ENCODE assay signal across 8 cellular contexts in genomic region chr19:41397086-41398041, GRCh38. TPM values are rescaled to one million over a fixed set of nuclear protein-coding genes. Genes with fewer than 3 reads are reported as not detected.
DNase-seq lines count a peak whose midpoint lies in the region; ATAC-seq lines count a peak whose summit lies in the region.

Gene BCKDHA, plus strand, starts transcription at chr19:41397818. Its CDS starts 10 bp downstream, at chr19:41397828.
Gene EXOSC5, minus strand, starts transcription at chr19:41397359. Its CDS starts 31 bp downstream, at chr19:41397328.

- H3K36me3 Mint-ChIP-seq in IgD-negative memory B cell, result peaks cover 2% of the 10 kb centered on the region

- DNase-seq in DMS 273 treated with DMSO at 0.1 percent for 48 hours (lab: John Stamatoyannopoulos, UW) (peak; percentile 98), OCI-M2 (lab: John Stamatoyannopoulos, UW; ENCODE audit: unreplicated experiment) (peak; percentile 97), activated T-cell treated with anti-CD3 and anti-CD28 coated beads for 4 hours (peak; percentile 97), epidermal melanocyte (ENCODE audit: insufficient read length, low spot score) (peak; percentile 95), middle frontal gyrus (ENCODE audit: extremely low spot score, low spot score) (peak; percentile 100)
- DNase-seq in stimulated activated CD8-positive, alpha-beta memory T cell treated with anti-CD3 and anti-CD28 coated beads, Interleukin-2, amount 100 ng/mL, for 48 hours (ENCODE audit: low read depth in 2 of 2), result peak; percentile 99

- H3K4me3 Mint-ChIP-seq in IgD-negative memory B cell, result peak within 1 kb of the TSS; percentile 93 to 99 (median 98)

- H3K4me1 Mint-ChIP-seq in IgD-negative memory B cell, result peaks cover 24 to 30% (median 29%) of the 10 kb centered on the region in 3 donors

- no peaks in the 10 kb centered on the region for H3K27me3 Mint-ChIP-seq in IgD-negative memory B cell

- peak; percentile 88 for ATAC-seq in GM21529 (IDR thresholded peaks at IDR 0.05; ENCODE audit: unreplicated experiment)

- peak within 1 kb of the TSS; percentile 98 to 100 (median 100) for H3K27ac Mint-ChIP-seq in IgD-negative memory B cell

- no peaks in the 10 kb centered on the region for H3K9me3 Mint-ChIP-seq in IgD-negative memory B cell

RNA-seq across cellular contexts. Expression of gene BCKDHA, which starts in this region (rescaled TPM):
- polyA plus RNA-seq in IgD-negative memory B cell, result 63.4 TPM

RNA-seq across cellular contexts. Expression of gene EXOSC5, which starts in this region (rescaled TPM):
- polyA plus RNA-seq in IgD-negative memory B cell, result 75.1 TPM

Comparison
In these comparisons a context has a peak if more than half of its experiments do, and no peak if none do; other contexts are left out.
1. Peak in every context shown above with its lines: DNase-seq and ATAC-seq.